In the genomic region with DNA sequence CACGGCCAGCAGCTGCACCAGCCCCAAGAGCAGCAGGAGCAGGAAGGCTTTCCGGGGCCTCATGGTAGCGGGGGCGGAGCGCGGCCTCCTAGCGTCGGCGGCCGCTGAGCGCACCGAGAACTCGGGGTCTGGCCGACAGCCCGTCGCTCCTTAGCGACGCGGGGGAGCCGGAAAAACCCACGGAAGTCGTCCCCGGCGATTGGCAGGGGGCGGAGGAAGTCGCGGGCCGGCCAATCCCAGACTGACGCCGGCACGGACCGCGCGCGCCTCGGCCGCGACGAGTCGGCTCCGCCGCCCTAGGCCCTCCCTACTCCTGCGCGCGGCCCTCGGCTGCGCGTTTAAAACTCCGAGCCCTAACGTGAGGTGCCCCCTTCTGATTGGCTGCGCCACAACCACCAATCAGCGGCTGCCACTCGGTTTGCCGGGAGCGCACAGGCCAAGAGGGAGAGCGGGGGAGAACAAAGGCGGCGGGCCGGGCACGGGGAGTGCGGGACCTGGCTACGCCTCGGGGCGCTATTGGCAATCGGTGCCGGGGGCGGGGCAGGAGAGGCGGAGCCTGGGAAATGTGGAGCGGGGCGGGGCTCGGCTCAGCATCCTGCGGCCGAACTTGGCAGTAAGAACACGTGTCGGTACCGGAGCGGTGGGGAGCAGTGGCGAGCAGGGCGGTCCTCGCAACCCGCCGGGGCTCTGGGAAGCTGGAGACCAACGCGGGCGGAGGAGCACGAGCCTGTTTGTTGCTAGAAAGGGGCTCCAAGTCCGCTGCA, we compare ENCODE assay signal across 1 cellular context.
TF ChIP-seq lines count a peak whose summit lies in the region.

A gene with protein sequence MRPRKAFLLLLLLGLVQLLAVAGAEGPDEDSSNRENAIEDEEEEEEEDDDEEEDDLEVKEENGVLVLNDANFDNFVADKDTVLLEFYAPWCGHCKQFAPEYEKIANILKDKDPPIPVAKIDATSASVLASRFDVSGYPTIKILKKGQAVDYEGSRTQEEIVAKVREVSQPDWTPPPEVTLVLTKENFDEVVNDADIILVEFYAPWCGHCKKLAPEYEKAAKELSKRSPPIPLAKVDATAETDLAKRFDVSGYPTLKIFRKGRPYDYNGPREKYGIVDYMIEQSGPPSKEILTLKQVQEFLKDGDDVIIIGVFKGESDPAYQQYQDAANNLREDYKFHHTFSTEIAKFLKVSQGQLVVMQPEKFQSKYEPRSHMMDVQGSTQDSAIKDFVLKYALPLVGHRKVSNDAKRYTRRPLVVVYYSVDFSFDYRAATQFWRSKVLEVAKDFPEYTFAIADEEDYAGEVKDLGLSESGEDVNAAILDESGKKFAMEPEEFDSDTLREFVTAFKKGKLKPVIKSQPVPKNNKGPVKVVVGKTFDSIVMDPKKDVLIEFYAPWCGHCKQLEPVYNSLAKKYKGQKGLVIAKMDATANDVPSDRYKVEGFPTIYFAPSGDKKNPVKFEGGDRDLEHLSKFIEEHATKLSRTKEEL (minus strand): TSS at position 160 of the 764 bp plus-strand sequence. CDS start 97 bp downstream, at position 63.

TF ChIP-seq in HepG2, 621 proteins besides CTCF, POLR2A, EP300 and RAD21 (continued from another document and continues in another):
- TF ChIP-seq, protein P1, sequence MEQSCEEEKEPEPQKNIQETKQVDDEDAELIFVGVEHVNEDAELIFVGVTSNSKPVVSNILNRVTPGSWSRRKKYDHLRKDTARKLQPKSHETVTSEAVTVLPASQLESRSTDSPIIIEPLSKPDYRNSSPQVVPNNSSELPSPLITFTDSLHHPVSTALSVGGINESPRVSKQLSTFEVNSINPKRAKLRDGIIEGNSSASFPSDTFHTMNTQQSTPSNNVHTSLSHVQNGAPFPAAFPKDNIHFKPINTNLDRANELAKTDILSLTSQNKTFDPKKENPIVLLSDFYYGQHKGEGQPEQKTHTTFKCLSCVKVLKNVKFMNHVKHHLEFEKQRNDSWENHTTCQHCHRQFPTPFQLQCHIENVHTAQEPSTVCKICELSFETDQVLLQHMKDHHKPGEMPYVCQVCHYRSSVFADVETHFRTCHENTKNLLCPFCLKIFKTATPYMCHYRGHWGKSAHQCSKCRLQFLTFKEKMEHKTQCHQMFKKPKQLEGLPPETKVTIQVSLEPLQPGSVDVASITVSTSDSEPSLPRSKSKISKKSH (CRISPR knock-in tag; IDR thresholded peaks at IDR 0.05; ENCODE audit: borderline replicate concordance): peak; percentile 37; the same call in 1 of the 2 replicates
- TF ChIP-seq ZNF550 (CRISPR knock-in tag; IDR thresholded peaks at IDR 0.05; ENCODE audit: borderline replicate concordance) (no peak), MEF2D (CRISPR knock-in tag; IDR thresholded peaks at IDR 0.05) (peak; percentile 72; the same call in 1 of the 2 replicates), MAZ (IDR thresholded peaks at IDR 0.05; ENCODE audit: borderline replicate concordance, low read depth, low read length) (peak; percentile 62; the same call in 1 of the 2 replicates), MAZ (CRISPR knock-in tag; IDR thresholded peaks at IDR 0.05; ENCODE audit: low read depth) (peak; percentile 95; the same call in 1 of the 2 replicates), CCDC6 (CRISPR knock-in tag; IDR thresholded peaks at IDR 0.05) (peak; percentile 85), KLF9 (CRISPR knock-in tag; IDR thresholded peaks at IDR 0.05; ENCODE audit: low read depth) (peak; percentile 70; the same call in 1 of the 2 replicates), RBAK (CRISPR knock-in tag; IDR thresholded peaks at IDR 0.05) (no peak), ZNF530 (CRISPR knock-in tag; IDR thresholded peaks at IDR 0.05; ENCODE audit: low read depth) (no peak), ZNF644 (CRISPR knock-in tag; IDR thresholded peaks at IDR 0.05; ENCODE audit: low read depth) (no peak), JUNB (CRISPR knock-in tag; IDR thresholded peaks at IDR 0.05; ENCODE audit: borderline replicate concordance) (no peak), EZH2 (conservative IDR thresholded peaks at IDR 0.05; ENCODE audit: low read depth, low read length) (no peak), ISL2 (CRISPR knock-in tag; IDR thresholded peaks at IDR 0.05) (peak; percentile 36), ZNF274 (CRISPR knock-in tag; IDR thresholded peaks at IDR 0.05) (no peak; the same call in 1 of the 2 replicates), ATRX (CRISPR knock-in tag; IDR thresholded peaks at IDR 0.05; ENCODE audit: borderline replicate concordance) (no peak), ZNF775 (CRISPR knock-in tag; IDR thresholded peaks at IDR 0.05; ENCODE audit: borderline replicate concordance) (no peak), RORA (CRISPR knock-in tag; IDR thresholded peaks at IDR 0.05) (no peak), SIX1 (CRISPR knock-in tag; IDR thresholded peaks at IDR 0.05; ENCODE audit: borderline replicate concordance) (no peak), SMC3 (IDR thresholded peaks at IDR 0.05; ENCODE audit: low read length) (no peak)
- TF ChIP-seq, protein P2, sequence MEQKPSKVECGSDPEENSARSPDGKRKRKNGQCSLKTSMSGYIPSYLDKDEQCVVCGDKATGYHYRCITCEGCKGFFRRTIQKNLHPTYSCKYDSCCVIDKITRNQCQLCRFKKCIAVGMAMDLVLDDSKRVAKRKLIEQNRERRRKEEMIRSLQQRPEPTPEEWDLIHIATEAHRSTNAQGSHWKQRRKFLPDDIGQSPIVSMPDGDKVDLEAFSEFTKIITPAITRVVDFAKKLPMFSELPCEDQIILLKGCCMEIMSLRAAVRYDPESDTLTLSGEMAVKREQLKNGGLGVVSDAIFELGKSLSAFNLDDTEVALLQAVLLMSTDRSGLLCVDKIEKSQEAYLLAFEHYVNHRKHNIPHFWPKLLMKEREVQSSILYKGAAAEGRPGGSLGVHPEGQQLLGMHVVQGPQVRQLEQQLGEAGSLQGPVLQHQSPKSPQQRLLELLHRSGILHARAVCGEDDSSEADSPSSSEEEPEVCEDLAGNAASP (CRISPR knock-in tag; IDR thresholded peaks at IDR 0.05; ENCODE audit: borderline replicate concordance): peak; percentile 19; the same call in 1 of the 2 replicates
- TF ChIP-seq, protein P3, sequence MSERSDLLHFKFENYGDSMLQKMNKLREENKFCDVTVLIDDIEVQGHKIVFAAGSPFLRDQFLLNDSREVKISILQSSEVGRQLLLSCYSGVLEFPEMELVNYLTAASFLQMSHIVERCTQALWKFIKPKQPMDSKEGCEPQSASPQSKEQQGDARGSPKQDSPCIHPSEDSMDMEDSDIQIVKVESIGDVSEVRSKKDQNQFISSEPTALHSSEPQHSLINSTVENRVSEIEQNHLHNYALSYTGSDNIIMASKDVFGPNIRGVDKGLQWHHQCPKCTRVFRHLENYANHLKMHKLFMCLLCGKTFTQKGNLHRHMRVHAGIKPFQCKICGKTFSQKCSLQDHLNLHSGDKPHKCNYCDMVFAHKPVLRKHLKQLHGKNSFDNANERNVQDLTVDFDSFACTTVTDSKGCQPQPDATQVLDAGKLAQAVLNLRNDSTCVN (CRISPR knock-in tag; IDR thresholded peaks at IDR 0.05; ENCODE audit: borderline replicate concordance): peak; percentile 36; the same call in 1 of the 2 replicates
- TF ChIP-seq, protein P4, sequence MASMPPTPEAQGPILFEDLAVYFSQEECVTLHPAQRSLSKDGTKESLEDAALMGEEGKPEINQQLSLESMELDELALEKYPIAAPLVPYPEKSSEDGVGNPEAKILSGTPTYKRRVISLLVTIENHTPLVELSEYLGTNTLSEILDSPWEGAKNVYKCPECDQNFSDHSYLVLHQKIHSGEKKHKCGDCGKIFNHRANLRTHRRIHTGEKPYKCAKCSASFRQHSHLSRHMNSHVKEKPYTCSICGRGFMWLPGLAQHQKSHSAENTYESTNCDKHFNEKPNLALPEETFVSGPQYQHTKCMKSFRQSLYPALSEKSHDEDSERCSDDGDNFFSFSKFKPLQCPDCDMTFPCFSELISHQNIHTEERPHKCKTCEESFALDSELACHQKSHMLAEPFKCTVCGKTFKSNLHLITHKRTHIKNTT (CRISPR knock-in tag; IDR thresholded peaks at IDR 0.05): no peak
- TF ChIP-seq, protein P5, sequence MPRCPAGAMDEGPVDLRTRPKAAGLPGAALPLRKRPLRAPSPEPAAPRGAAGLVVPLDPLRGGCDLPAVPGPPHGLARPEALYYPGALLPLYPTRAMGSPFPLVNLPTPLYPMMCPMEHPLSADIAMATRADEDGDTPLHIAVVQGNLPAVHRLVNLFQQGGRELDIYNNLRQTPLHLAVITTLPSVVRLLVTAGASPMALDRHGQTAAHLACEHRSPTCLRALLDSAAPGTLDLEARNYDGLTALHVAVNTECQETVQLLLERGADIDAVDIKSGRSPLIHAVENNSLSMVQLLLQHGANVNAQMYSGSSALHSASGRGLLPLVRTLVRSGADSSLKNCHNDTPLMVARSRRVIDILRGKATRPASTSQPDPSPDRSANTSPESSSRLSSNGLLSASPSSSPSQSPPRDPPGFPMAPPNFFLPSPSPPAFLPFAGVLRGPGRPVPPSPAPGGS (CRISPR knock-in tag; IDR thresholded peaks at IDR 0.05): peak; percentile 82
- TF ChIP-seq, protein P6, sequence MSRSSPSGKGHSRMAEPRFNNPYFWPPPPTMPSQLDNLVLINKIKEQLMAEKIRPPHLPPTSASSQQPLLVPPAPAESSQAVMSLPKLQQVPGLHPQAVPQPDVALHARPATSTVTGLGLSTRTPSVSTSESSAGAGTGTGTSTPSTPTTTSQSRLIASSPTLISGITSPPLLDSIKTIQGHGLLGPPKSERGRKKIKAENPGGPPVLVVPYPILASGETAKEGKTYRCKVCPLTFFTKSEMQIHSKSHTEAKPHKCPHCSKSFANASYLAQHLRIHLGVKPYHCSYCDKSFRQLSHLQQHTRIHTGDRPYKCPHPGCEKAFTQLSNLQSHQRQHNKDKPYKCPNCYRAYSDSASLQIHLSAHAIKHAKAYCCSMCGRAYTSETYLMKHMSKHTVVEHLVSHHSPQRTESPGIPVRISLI (CRISPR knock-in tag; IDR thresholded peaks at IDR 0.05; ENCODE audit: borderline replicate concordance): no peak; the same call in 1 of the 2 replicates
- TF ChIP-seq, protein P7, sequence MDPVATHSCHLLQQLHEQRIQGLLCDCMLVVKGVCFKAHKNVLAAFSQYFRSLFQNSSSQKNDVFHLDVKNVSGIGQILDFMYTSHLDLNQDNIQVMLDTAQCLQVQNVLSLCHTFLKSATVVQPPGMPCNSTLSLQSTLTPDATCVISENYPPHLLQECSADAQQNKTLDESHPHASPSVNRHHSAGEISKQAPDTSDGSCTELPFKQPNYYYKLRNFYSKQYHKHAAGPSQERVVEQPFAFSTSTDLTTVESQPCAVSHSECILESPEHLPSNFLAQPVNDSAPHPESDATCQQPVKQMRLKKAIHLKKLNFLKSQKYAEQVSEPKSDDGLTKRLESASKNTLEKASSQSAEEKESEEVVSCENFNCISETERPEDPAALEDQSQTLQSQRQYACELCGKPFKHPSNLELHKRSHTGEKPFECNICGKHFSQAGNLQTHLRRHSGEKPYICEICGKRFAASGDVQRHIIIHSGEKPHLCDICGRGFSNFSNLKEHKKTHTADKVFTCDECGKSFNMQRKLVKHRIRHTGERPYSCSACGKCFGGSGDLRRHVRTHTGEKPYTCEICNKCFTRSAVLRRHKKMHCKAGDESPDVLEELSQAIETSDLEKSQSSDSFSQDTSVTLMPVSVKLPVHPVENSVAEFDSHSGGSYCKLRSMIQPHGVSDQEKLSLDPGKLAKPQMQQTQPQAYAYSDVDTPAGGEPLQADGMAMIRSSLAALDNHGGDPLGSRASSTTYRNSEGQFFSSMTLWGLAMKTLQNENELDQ (CRISPR knock-in tag; IDR thresholded peaks at IDR 0.05; ENCODE audit: borderline replicate concordance): no peak
- TF ChIP-seq, protein P8, sequence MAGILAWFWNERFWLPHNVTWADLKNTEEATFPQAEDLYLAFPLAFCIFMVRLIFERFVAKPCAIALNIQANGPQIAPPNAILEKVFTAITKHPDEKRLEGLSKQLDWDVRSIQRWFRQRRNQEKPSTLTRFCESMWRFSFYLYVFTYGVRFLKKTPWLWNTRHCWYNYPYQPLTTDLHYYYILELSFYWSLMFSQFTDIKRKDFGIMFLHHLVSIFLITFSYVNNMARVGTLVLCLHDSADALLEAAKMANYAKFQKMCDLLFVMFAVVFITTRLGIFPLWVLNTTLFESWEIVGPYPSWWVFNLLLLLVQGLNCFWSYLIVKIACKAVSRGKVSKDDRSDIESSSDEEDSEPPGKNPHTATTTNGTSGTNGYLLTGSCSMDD (CRISPR knock-in tag; IDR thresholded peaks at IDR 0.05): no peak
- TF ChIP-seq, protein P9, sequence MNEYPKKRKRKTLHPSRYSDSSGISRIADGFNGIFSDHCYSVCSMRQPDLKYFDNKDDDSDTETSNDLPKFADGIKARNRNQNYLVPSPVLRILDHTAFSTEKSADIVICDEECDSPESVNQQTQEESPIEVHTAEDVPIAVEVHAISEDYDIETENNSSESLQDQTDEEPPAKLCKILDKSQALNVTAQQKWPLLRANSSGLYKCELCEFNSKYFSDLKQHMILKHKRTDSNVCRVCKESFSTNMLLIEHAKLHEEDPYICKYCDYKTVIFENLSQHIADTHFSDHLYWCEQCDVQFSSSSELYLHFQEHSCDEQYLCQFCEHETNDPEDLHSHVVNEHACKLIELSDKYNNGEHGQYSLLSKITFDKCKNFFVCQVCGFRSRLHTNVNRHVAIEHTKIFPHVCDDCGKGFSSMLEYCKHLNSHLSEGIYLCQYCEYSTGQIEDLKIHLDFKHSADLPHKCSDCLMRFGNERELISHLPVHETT (CRISPR knock-in tag; conservative IDR thresholded peaks at IDR 0.05): peak; percentile 36; the same call in 1 of the 2 replicates
- TF ChIP-seq, protein P10, sequence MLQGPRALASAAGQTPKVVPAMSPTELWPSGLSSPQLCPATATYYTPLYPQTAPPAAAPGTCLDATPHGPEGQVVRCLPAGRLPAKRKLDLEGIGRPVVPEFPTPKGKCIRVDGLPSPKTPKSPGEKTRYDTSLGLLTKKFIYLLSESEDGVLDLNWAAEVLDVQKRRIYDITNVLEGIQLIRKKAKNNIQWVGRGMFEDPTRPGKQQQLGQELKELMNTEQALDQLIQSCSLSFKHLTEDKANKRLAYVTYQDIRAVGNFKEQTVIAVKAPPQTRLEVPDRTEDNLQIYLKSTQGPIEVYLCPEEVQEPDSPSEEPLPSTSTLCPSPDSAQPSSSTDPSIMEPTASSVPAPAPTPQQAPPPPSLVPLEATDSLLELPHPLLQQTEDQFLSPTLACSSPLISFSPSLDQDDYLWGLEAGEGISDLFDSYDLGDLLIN (CRISPR knock-in tag; IDR thresholded peaks at IDR 0.05; ENCODE audit: borderline replicate concordance): no peak
